In genomic region chr9:84481819-84482218, GRCh38 we compare ENCODE assay signal across 21 cellular contexts.
"Had no signal": no experiment of that assay in that cellular context is flagged by ENCODE, and none has a peak within 500 bp of the region (broad histone marks: within the 10 kb centered on the region; RNA-seq: fewer than 3 reads in every experiment).

No MANE protein-coding gene starts in this region.

- H3K27ac ChIP-seq: dorsolateral prefrontal cortex, epithelial cell of prostate, lower lobe of right lung, stomach had no signal

- H3K36me3 Mint-ChIP-seq: activated CD8-positive, alpha-beta memory T cell treated with anti-CD3 and anti-CD28 coated beads, Interleukin-2, amount 10 ng/mL, durations not matched to agents 7 days and 5 days; activated naive CD8-positive, alpha-beta T cell; brain; immature natural killer cell; natural killer cell; type B pancreatic cell had no signal

- H3K36me3 ChIP-seq: lower lobe of right lung, stomach had no signal

- H3K27me3 Mint-ChIP-seq: activated CD4-positive, alpha-beta memory T cell treated with anti-CD3 and anti-CD28 coated beads, Interleukin-2, amount 10 ng/mL, durations not matched to agents 7 days and 5 days; activated CD8-positive, alpha-beta memory T cell treated with anti-CD3 and anti-CD28 coated beads, Interleukin-2, amount 10 ng/mL, durations not matched to agents 7 days and 5 days had no signal

- H3K9me3 Mint-ChIP-seq: activated B cell treated with CpG ODN at 0.5 μM for 24 hours; activated CD4-positive, alpha-beta memory T cell treated with anti-CD3 and anti-CD28 coated beads, Interleukin-2, amount 10 ng/mL, durations not matched to agents 7 days and 5 days had no signal

- H3K4me3 ChIP-seq: dorsolateral prefrontal cortex, lower lobe of right lung, smooth muscle cell, stomach had no signal

- H3K4me3 Mint-ChIP-seq: activated B cell treated with CpG ODN at 0.5 μM for 24 hours; activated CD4-positive, alpha-beta memory T cell treated with anti-CD3 and anti-CD28 coated beads, Interleukin-2, amount 10 ng/mL, durations not matched to agents 7 days and 5 days; activated CD8-positive, alpha-beta memory T cell treated with anti-CD3 and anti-CD28 coated beads, Interleukin-2, amount 10 ng/mL, durations not matched to agents 7 days and 5 days; activated naive CD8-positive, alpha-beta T cell; brain; immature natural killer cell; natural killer cell; type B pancreatic cell had no signal

- FAIRE-seq: colon, TTC549 had no signal

- H3K27ac Mint-ChIP-seq: activated B cell treated with CpG ODN at 0.5 μM for 24 hours; activated CD4-positive, alpha-beta memory T cell treated with anti-CD3 and anti-CD28 coated beads, Interleukin-2, amount 10 ng/mL, durations not matched to agents 7 days and 5 days; activated CD8-positive, alpha-beta memory T cell treated with anti-CD3 and anti-CD28 coated beads, Interleukin-2, amount 10 ng/mL, durations not matched to agents 7 days and 5 days; activated naive CD8-positive, alpha-beta T cell; immature natural killer cell; natural killer cell; type B pancreatic cell had no signal

- H3K4me1 ChIP-seq: lower lobe of right lung, stomach had no signal

- DNase-seq: activated B cell treated with CpG ODN at 0.5 μM for 24 hours; activated CD4-positive, alpha-beta memory T cell treated with anti-CD3 and anti-CD28 coated beads, Interleukin-2, amount 10 ng/mL, durations not matched to agents 7 days and 5 days; activated CD4-positive, alpha-beta T cell treated with anti-CD3 and anti-CD28 coated beads for 48 hours; activated CD8-positive, alpha-beta memory T cell treated with anti-CD3 and anti-CD28 coated beads, Interleukin-2, amount 10 ng/mL, durations not matched to agents 7 days and 5 days; amniotic stem cell; central memory CD4-positive, alpha-beta T cell; dorsolateral prefrontal cortex; immature natural killer cell; lower lobe of right lung; natural killer cell; nucleus accumbens; stimulated activated CD4-positive, alpha-beta T cell treated with anti-CD3 and anti-CD28 coated beads, Interleukin-4, amount 100 ng/mL, for 1 hour; stomach; SW 1271 had no signal

- H3K9me3 ChIP-seq: lower lobe of right lung, stomach had no signal

- H3K4me2 ChIP-seq: smooth muscle cell had no signal

- H3K27me3 ChIP-seq: dorsolateral prefrontal cortex, stomach had no signal

- H3K4me1 Mint-ChIP-seq: activated B cell treated with CpG ODN at 0.5 μM for 24 hours; activated CD4-positive, alpha-beta memory T cell treated with anti-CD3 and anti-CD28 coated beads, Interleukin-2, amount 10 ng/mL, durations not matched to agents 7 days and 5 days; activated CD8-positive, alpha-beta memory T cell treated with anti-CD3 and anti-CD28 coated beads, Interleukin-2, amount 10 ng/mL, durations not matched to agents 7 days and 5 days; immature natural killer cell; natural killer cell had no signal
